ENCODE assay signal across 8 cellular contexts in genomic region chr7:74587435-74588126, GRCh38.
DNase-seq lines count a peak whose midpoint lies in the region; TF ChIP-seq lines count a peak whose summit lies in the region.

No MANE protein-coding gene starts in this region.

- H3K36me3 ChIP-seq in tibial nerve = peaks cover 0 to 31% (median 0%) of the 10 kb centered on the region in 3 donors

- no peak for TF ChIP-seq POLR2A in lower leg skin (IDR thresholded peaks at IDR 0.05)
- no peak for TF ChIP-seq POLR2A in tibial nerve (IDR thresholded peaks at IDR 0.05)

- H3K4me1 ChIP-seq in tibial nerve = peaks cover 0 to 23% (median 15%) of the 10 kb centered on the region in 4 donors

- H3K27ac ChIP-seq in dorsolateral prefrontal cortex = peak overlapping the region in 30 of 59 donors; percentile 4 to 73 (median 46)
- H3K27ac ChIP-seq in tibial nerve = peak overlapping the region; percentile 12 to 89 (median 70)

- peak overlapping the region in 4 of 59 donors; percentile 2 to 24 (median 4) for H3K4me3 ChIP-seq in dorsolateral prefrontal cortex
- no peak overlapping the region for H3K4me3 ChIP-seq in lower leg skin (ENCODE audit: low read depth, poor library complexity, severe bottlenecking)
- peak overlapping the region in 1 of 4 donors; percentile 1 for H3K4me3 ChIP-seq in tibial nerve

- no peaks in the 10 kb centered on the region for H3K9me3 ChIP-seq in tibial nerve

- DNase-seq in GM04504 (ENCODE audit: low read depth) (peak; percentile 73), H4 (ENCODE audit: low spot score) (peak; percentile 97), NCI-H2171 treated with DMSO at 0.1 percent for 48 hours (lab: John Stamatoyannopoulos, UW) (peak; percentile 73), dorsolateral prefrontal cortex (peak in 8 of 10 donors; percentile 42 to 79 (median 57)), lower leg skin (ENCODE audit: low spot score in 2 of 2) (peak; percentile 79 to 96), tibial nerve (ENCODE audit: low spot score in 2 of 2) (peak; percentile 90 to 91), NCI-H2081 (lab: John Stamatoyannopoulos, UW) (no peak), activated T-cell treated with anti-CD3 and anti-CD28 coated beads for 4 hours (no peak)

- intact Hi-C loops in dorsolateral prefrontal cortex (cut with DNase I) = loop anchor here in 1 of 2 donors (5.0 kb wide), 1 partner anchor 55 kb away; no protein-coding TSS in a partner anchor
- intact Hi-C loops in lower leg skin (cut with DNase I; ENCODE audit: low total_unique reads) = no loop called here

- whole genome bisulfite sequencing in lower leg skin, 2 donors = 42 to 43% methylated on average over 13 of the region's 13 CpGs
- 21 to 28% methylated on average over 13 of the region's 13 CpGs for WGBS in tibial nerve, 2 donors

- H3K27me3 ChIP-seq in dorsolateral prefrontal cortex = no peaks in the 10 kb centered on the region
- no peaks in the 10 kb centered on the region for H3K27me3 ChIP-seq in tibial nerve

- TF ChIP-seq CTCF in dorsolateral prefrontal cortex (IDR thresholded peaks at IDR 0.05 in 54 of 56, conservative IDR thresholded peaks at IDR 0.05 in 2 of 56; ENCODE audit: low read depth in 1 of 56, partially characterized antibody in 56 of 56) = no peak
- TF ChIP-seq CTCF in lower leg skin (IDR thresholded peaks at IDR 0.05) = no peak
- peak in 1 of 5 experiments; percentile 22 for TF ChIP-seq CTCF in tibial nerve (IDR thresholded peaks at IDR 0.05)

- peak; percentile 31 to 48 for TF ChIP-seq EP300 in tibial nerve (IDR thresholded peaks at IDR 0.05)

Comparison
In these comparisons a context has a peak if more than half of its experiments do, and no peak if none do; other contexts are left out.
1. DNase-seq: peak in GM04504 (single experiment), H4 (single experiment), NCI-H2171 treated with DMSO at 0.1 percent for 48 hours (single experiment), dorsolateral prefrontal cortex (8 of 10), lower leg skin (2 of 2) and tibial nerve (2 of 2); none in NCI-H2081 (0 of 2) and activated T-cell treated with anti-CD3 and anti-CD28 coated beads for 4 hours (single experiment).